In genomic region chr2:88443353-88443938, GRCh38 we compare ENCODE assay signal across 28 cellular contexts. TPM values are rescaled to one million over a fixed set of nuclear protein-coding genes. Genes with fewer than 3 reads are reported as not detected.
DNase-seq lines count a peak whose midpoint lies in the region; ATAC-seq and TF ChIP-seq lines count a peak whose summit lies in the region.
"Had no signal": no experiment of that assay in that cellular context is flagged by ENCODE, and none has a peak within 500 bp of the region (broad histone marks: within the 10 kb centered on the region; RNA-seq: fewer than 3 reads in every experiment).

No MANE protein-coding gene starts in this region.

- H3K4me2 ChIP-seq in GM23338: peak overlapping the region; percentile 70
- H3K4me2 ChIP-seq: SK-N-SH had no signal

- H3F3A ChIP-seq in GM23338 (replicated peaks; ENCODE audit: low read depth): peaks cover 7% of the 10 kb centered on the region

- H3K27ac Mint-ChIP-seq in GM23338: peak overlapping the region; percentile 83
- H3K27ac Mint-ChIP-seq: CD8-positive, alpha-beta T cell; HFFc6 had no signal

- H3K9ac ChIP-seq in HUES64 (ENCODE audit: low read depth, low read length): peak overlapping the region; percentile 39; the same call in 1 of the 2 replicates
- H3K9ac ChIP-seq: SK-N-SH had no signal

- peak overlapping the region; percentile 58 for H3K4me3 Mint-ChIP-seq in GM23338
- H3K4me3 Mint-ChIP-seq: CD8-positive, alpha-beta T cell; HFFc6 had no signal

- H4K20me1 ChIP-seq in GM23338 (replicated peaks; ENCODE audit: insufficient read depth): no peaks in the 10 kb centered on the region

- no peaks in the 10 kb centered on the region for H3K27me3 ChIP-seq in GM23338 (ENCODE audit: insufficient read depth)
- H3K27me3 ChIP-seq in HUES64 (ENCODE audit: insufficient read depth, low read length): no peaks in the 10 kb centered on the region
- H3K27me3 ChIP-seq in left lung: peaks cover 0 to 74% of the 10 kb centered on the region in 2 donors
- H3K27me3 ChIP-seq: MG63 had no signal

- H3K9me3 Mint-ChIP-seq in GM23338: no peaks in the 10 kb centered on the region
- H3K9me3 Mint-ChIP-seq: CD8-positive, alpha-beta T cell; HFFc6 had no signal

- WGBS in HUES64: 11% methylated on average over 4 of the region's 4 CpGs

- H3K4me1 ChIP-seq in GM23338 (ENCODE audit: insufficient read depth) (peaks cover 39% of the 10 kb centered on the region), HUES64 (ENCODE audit: insufficient read depth, low read length) (peaks cover 21% of the 10 kb centered on the region), left lung (no peaks in the 10 kb centered on the region)

- H3K36me3 ChIP-seq in GM23338 (ENCODE audit: insufficient read depth): no peaks in the 10 kb centered on the region; the same call in 1 of the 2 replicates
- peaks cover 19% of the 10 kb centered on the region for H3K36me3 ChIP-seq in HUES64 (ENCODE audit: insufficient read depth, low read length)
- H3K36me3 ChIP-seq in left lung: no peaks in the 10 kb centered on the region
- H3K36me3 ChIP-seq: MG63 had no signal

- H3K4me3 ChIP-seq in GM23338 (peak overlapping the region; percentile 27), HUES64 (ENCODE audit: low read length) (no peak overlapping the region; the same call in 1 of the 2 replicates), left lung (no peak overlapping the region)
- H3K4me3 ChIP-seq: K562, MG63 had no signal

- no peaks in the 10 kb centered on the region for H3K9me3 ChIP-seq in HUES64 (ENCODE audit: insufficient read depth, low read depth, low read length)
- no peaks in the 10 kb centered on the region for H3K9me3 ChIP-seq in left lung
- H3K9me3 ChIP-seq: MG63, SK-N-SH had no signal

- ATAC-seq in GM23338 (peak; percentile 90), GM19328 (IDR thresholded peaks at IDR 0.05; ENCODE audit: unreplicated experiment) (no peak), GM21528 (IDR thresholded peaks at IDR 0.05; ENCODE audit: low FRiP score, unreplicated experiment) (no peak), left lung (no peak), GM21360 (IDR thresholded peaks at IDR 0.05; ENCODE audit: unreplicated experiment) (no peak)
- ATAC-seq: CD8-positive, alpha-beta T cell; K562 had no signal

- peaks cover 10% of the 10 kb centered on the region for H3K27me3 Mint-ChIP-seq in GM23338 (ENCODE audit: insufficient read depth, low read depth, poor library complexity)

- H3K79me2 ChIP-seq in GM23338 (replicated peaks; ENCODE audit: insufficient read depth): 0 out of 2 replicates have a peak, but pooled peaks cover 5% of the 10 kb centered on the region

- peaks cover 17% of the 10 kb centered on the region for H3K36me3 Mint-ChIP-seq in GM23338 (ENCODE audit: low read depth)
- H3K36me3 Mint-ChIP-seq: CD8-positive, alpha-beta T cell had no signal

- H3K27ac ChIP-seq in GM23338 (ENCODE audit: low read depth): no peak overlapping the region; the same call in none of the 2 replicates
- H3K27ac ChIP-seq in HUES64 (ENCODE audit: low read depth, low read length): peak overlapping the region; percentile 96; the same call in 1 of the 2 replicates
- H3K27ac ChIP-seq in left lung: no peak overlapping the region

- H3K4me1 Mint-ChIP-seq in GM23338: peaks cover 42% of the 10 kb centered on the region

- DNase-seq in GM23338 (ENCODE audit: low spot score): peak; percentile 78
- DNase-seq in iPS DF 19.7 (ENCODE audit: low read depth, low spot score): peak; percentile 57
- peak; percentile 64 for DNase-seq in islet precursor cell
- DNase-seq in left lung: no peak
- DNase-seq: AML-193; C1 segment of cervical spinal cord; CD8-positive, alpha-beta T cell; DND-41; HFFc6; MG63; NCI-H1417; NCI-H1694 treated with DMSO at 0.1 percent for 48 hours; NCI-H2081 treated with DMSO at 0.1 percent for 48 hours; NCI-H446; NCI-H526; SIG-M5; SK-N-SH had no signal

- intact Hi-C loops in left lung (cut with DNase I): no loop called here

- H2AFZ ChIP-seq in GM23338: no peak overlapping the region

- H3K9me2 ChIP-seq in GM23338 (ENCODE audit: insufficient read depth): no peaks in the 10 kb centered on the region
- H3K9me2 ChIP-seq: SK-N-SH had no signal

- TF ChIP-seq CTCF in GM23338 (conservative IDR thresholded peaks at IDR 0.05; ENCODE audit: low read depth in 2 of 2) (no peak), left lung (IDR thresholded peaks at IDR 0.05) (no peak)

TF ChIP-seq in GM23338, 12 proteins besides CTCF, POLR2A, EP300 and RAD21:
- TF ChIP-seq POLR2AphosphoS5 (IDR thresholded peaks at IDR 0.05; ENCODE audit: low read depth): 0 out of 2 replicates have a peak, but pooled peaks have one; percentile 19
- TF ChIP-seq REST (IDR thresholded peaks at IDR 0.05; ENCODE audit: unreplicated experiment): no peak

RNA-seq across cellular contexts. Expression of gene FOXI3, which starts 9.0 kb away (rescaled TPM):
- 11.8 and 13.3 TPM in 2 replicates for total RNA-seq in GM23338 (2014; rRNA removed; shearing (Covaris generic))
- 0.71 and 1.1 TPM in 2 replicates for polyA plus RNA-seq in GM23338 (2016; fragmentation: Nextera tagmentation; extraction: Ambion mirVana)
- polyA plus RNA-seq in HUES64 (2013, experiment 1 of 2): 7.1 TPM
- 6.3 TPM for polyA plus RNA-seq in HUES64 (2013, experiment 2 of 2)
- total RNA-seq in left lung: not detected
- total RNA-seq: A172; CD8-positive, alpha-beta T cell; G401; H4; HFFc6; HT1080; K562; LHCN-M2 had no signal
- polyA plus RNA-seq: AG04450, K562, SK-N-SH had no signal

Comparison
In these comparisons a context has a peak if more than half of its experiments do, and no peak if none do; other contexts are left out.
1. DNase-seq: peak in GM23338 (single experiment), iPS DF 19.7 (single experiment) and islet precursor cell (single experiment); none in left lung (0 of 2).
2. RNA of gene FOXI3, which starts 9.0 kb away (total RNA-seq): 11.8 to 13.3 TPM in GM23338; not detected in left lung; every median in the first group is over 10 times any median in the second.